ENCODE assay signal across 26 cellular contexts in the genomic region with DNA sequence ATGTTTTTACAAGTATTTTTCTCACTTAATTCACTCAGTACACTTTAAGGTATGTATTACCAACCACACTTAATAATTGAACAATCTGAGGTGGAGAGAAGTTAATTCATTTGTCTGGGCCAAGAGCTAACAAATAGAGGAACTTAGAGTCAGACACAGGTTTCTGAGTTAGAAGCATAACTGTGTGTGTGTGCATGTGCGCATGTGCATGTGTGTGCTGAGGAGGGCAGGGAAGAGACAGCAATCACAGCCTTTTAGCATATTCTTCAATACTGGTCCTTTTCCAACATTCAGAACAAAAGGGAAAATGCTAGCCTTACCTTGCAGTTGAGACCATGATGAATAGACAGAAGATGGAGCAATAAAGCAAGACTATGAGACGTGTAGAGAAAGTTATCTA.
DNase-seq lines count a peak whose midpoint lies in the region; ATAC-seq, FAIRE-seq and TF ChIP-seq lines count a peak whose summit lies in the region.
"Had no signal": no experiment of that assay in that cellular context is flagged by ENCODE, and none has a peak within 500 bp of the region (broad histone marks: within the 10 kb centered on the region; RNA-seq: fewer than 3 reads in every experiment).

No MANE protein-coding gene starts in this region.

- DNase-seq in Kasumi-1 (lab: John Stamatoyannopoulos, UW) (peak; percentile 9 to 16), MV-4-11 (lab: John Stamatoyannopoulos, UW) (peak; percentile 12), K562 (ENCODE audit: extremely low read depth in 1 of 4, low spot score in 3 of 4) (no peak), T-helper 17 cell (no peak), NCI-H146 (lab: John Stamatoyannopoulos, UW) (no peak), T-helper 9 cell (no peak), H9 (no peak)
- DNase-seq: AML-193; Caco-2; Calu3; CD4-positive, alpha-beta T cell; CD8-positive, alpha-beta T cell; DMS153; DMS53; DMS79; DND-41; EL; GDM1 had no signal

- no peaks in the 10 kb centered on the region; a peak in 2 of 5 replicates for H3K9me3 Mint-ChIP-seq in H9
- H3K9me3 Mint-ChIP-seq: CD4-positive, alpha-beta T cell; CD8-positive, alpha-beta T cell had no signal

- no peak overlapping the region for H3K4ac ChIP-seq in H9 (ENCODE audit: low read depth, low read length)

- no peak overlapping the region for H2BK20ac ChIP-seq in H9 (ENCODE audit: low read depth, low read length, poor library complexity, severe bottlenecking)

- H3K27me3 Mint-ChIP-seq in T-helper 17 cell (peaks cover 42% of the 10 kb centered on the region), H9 (ENCODE audit: low read depth) (no peaks in the 10 kb centered on the region; the same call in 1 of the 2 replicates)

- no peak overlapping the region for H3K27ac Mint-ChIP-seq in T-helper 17 cell
- H3K27ac Mint-ChIP-seq in H9: no peak overlapping the region
- H3K27ac Mint-ChIP-seq: B cell; CD4-positive, alpha-beta T cell; CD8-positive, alpha-beta T cell had no signal

- H3K9me3 ChIP-seq in Loucy (ENCODE audit: insufficient read depth, low read depth, low read length): no peaks in the 10 kb centered on the region
- no peaks in the 10 kb centered on the region for H3K9me3 ChIP-seq in K562 (replicated peaks; ENCODE audit: control insufficient read depth, insufficient read depth, low read depth, low read length)
- H3K9me3 ChIP-seq in T-helper 17 cell (ENCODE audit: control insufficient read depth, low read length, poor library complexity, severe bottlenecking): no peaks in the 10 kb centered on the region
- H3K9me3 ChIP-seq in H9 (ENCODE audit: control insufficient read depth, low read depth, low read length): no peaks in the 10 kb centered on the region
- H3K9me3 ChIP-seq: A549; BLaER1 treated with 17β-estradiol and CSF1 and Interleukin-3, amounts not matched to agents 10 nM and 100 nM; Caco-2 had no signal

- H3K79me1 ChIP-seq in H9 (ENCODE audit: insufficient read depth, low read depth, low read length, poor library complexity, severe bottlenecking): no peaks in the 10 kb centered on the region

- H3K4me2 ChIP-seq in Loucy (ENCODE audit: low read depth, low read length, poor library complexity, severe bottlenecking): no peak overlapping the region
- H3K4me2 ChIP-seq in K562 (ENCODE audit: insufficient read depth, low read length): no peak overlapping the region
- H3K4me2 ChIP-seq in H9 (ENCODE audit: insufficient read depth, insufficient read length, low read length): no peak overlapping the region
- H3K4me2 ChIP-seq: A549; BLaER1 treated with 17β-estradiol and CSF1 and Interleukin-3, amounts not matched to agents 10 nM and 100 nM had no signal

- WGBS in K562 (ENCODE audit: insufficient coverage, low coverage, missing lambda C conversion rate): 0% methylated on average over 2 of the region's 2 CpGs
- WGBS in H9 (ENCODE audit: extremely low coverage, insufficient read length, low lambda C conversion rate): no CpG with 5 or more reads among the region's 2 CpGs

- H4K91ac ChIP-seq in H9 (ENCODE audit: insufficient read length, low read depth, low read length): no peak overlapping the region

- no peak overlapping the region for H3K18ac ChIP-seq in H9 (ENCODE audit: insufficient read length, low read depth, low read length)

- H3K4me1 Mint-ChIP-seq in T-helper 17 cell (peaks cover 2% of the 10 kb centered on the region), H9 (no peaks in the 10 kb centered on the region)
- H3K4me1 Mint-ChIP-seq: B cell had no signal

- H2AK5ac ChIP-seq in H9 (ENCODE audit: insufficient read length, low read length): no peak overlapping the region

- 0 out of 2 replicates have a peak overlapping the region, but pooled peaks have one; percentile 20 for H2AFZ ChIP-seq in Loucy (ENCODE audit: low read length)
- H2AFZ ChIP-seq in K562 (ENCODE audit: low read depth, low read length): no peak overlapping the region
- H2AFZ ChIP-seq in H9 (ENCODE audit: low read length): no peak overlapping the region

- TF ChIP-seq EP300 in K562 (IDR thresholded peaks at IDR 0.05; ENCODE audit: low read length): no peak

- H3K27ac ChIP-seq in K562 (ENCODE audit: extremely low read depth, low read depth, low read length) (no peak overlapping the region), H9 (ENCODE audit: insufficient read length, low read depth, low read length) (no peak overlapping the region)
- H3K27ac ChIP-seq: A549; BLaER1 treated with 17β-estradiol and CSF1 and Interleukin-3, amounts not matched to agents 10 nM and 100 nM; C4-2B had no signal

- no peak overlapping the region for H3K56ac ChIP-seq in H9 (ENCODE audit: insufficient read length, low read depth, low read length)

- POLR2A ChIA-PET in K562 (lab: Yijun Ruan, JAX): no interaction called here

- no peak for FAIRE-seq in K562 (lab: Jason Lieb, UNC)
- FAIRE-seq: A549, D721Med, GM12891, GM19239 had no signal

- no peak for TF ChIP-seq POLR2A in K562 (conservative IDR thresholded peaks at IDR 0.05)

- no peaks in the 10 kb centered on the region for H3K79me2 ChIP-seq in Loucy (ENCODE audit: insufficient read depth, low read length)
- H3K79me2 ChIP-seq in K562 (ENCODE audit: control insufficient read depth, insufficient read depth, low read length): no peaks in the 10 kb centered on the region
- no peaks in the 10 kb centered on the region for H3K79me2 ChIP-seq in H9 (ENCODE audit: insufficient read depth, low read length)

- ATAC-seq in K562 (no peak), T-helper 17 cell (no peak)
- ATAC-seq: A549; CD8-positive, alpha-beta T cell had no signal

- no peak overlapping the region for H2BK120ac ChIP-seq in H9 (ENCODE audit: low read depth, low read length, poor library complexity, severe bottlenecking)

- no peak overlapping the region for H4K5ac ChIP-seq in H9 (ENCODE audit: insufficient read length, low read depth, low read length)

- H3F3A ChIP-seq in Loucy (ENCODE audit: low read depth): no peaks in the 10 kb centered on the region

- no peak for TF ChIP-seq RAD21 in K562 (CRISPR knock-in tag; conservative IDR thresholded peaks at IDR 0.05 in 1 of 2, IDR thresholded peaks at IDR 0.05 in 1 of 2)

- in situ Hi-C loops in K562 (cut with MboI): no loop called here

- H3K23ac ChIP-seq in H9 (ENCODE audit: insufficient read length, low read depth, low read length): no peak overlapping the region

- no peak overlapping the region for H2BK15ac ChIP-seq in H9 (ENCODE audit: low read depth, low read length)

- H3K9ac ChIP-seq in Loucy (ENCODE audit: low read depth, low read length, poor library complexity, severe bottlenecking): no peak overlapping the region
- H3K9ac ChIP-seq in K562 (ENCODE audit: insufficient read depth in 1 of 2, low read depth in 2 of 2, low read length in 2 of 2): no peak overlapping the region
- no peak overlapping the region for H3K9ac ChIP-seq in H9 (ENCODE audit: extremely low read depth, insufficient read length, low read length)
- H3K9ac ChIP-seq: BLaER1 treated with 17β-estradiol and CSF1 and Interleukin-3, amounts not matched to agents 10 nM and 100 nM had no signal

- H3K36me3 ChIP-seq in Loucy (ENCODE audit: insufficient read depth, low read length) (no peaks in the 10 kb centered on the region), K562 (ENCODE audit: control insufficient read depth, insufficient read depth, low read length) (no peaks in the 10 kb centered on the region)
- H3K36me3 ChIP-seq: BLaER1 treated with 17β-estradiol and CSF1 and Interleukin-3, amounts not matched to agents 10 nM and 100 nM had no signal

- H3K4me3 ChIP-seq in Loucy (ENCODE audit: low read length, poor library complexity, severe bottlenecking) (no peak overlapping the region), K562 (no peak overlapping the region)
- H3K4me3 ChIP-seq: A549; BLaER1 treated with 17β-estradiol and CSF1 and Interleukin-3, amounts not matched to agents 10 nM and 100 nM had no signal

- H4K8ac ChIP-seq in H9 (replicated peaks; ENCODE audit: insufficient read length, low read depth, low read length): no peak overlapping the region

- no peak overlapping the region for H2BK5ac ChIP-seq in H9 (ENCODE audit: insufficient read length, low read length)

- CTCF ChIA-PET in K562 (lab: Yijun Ruan, JAX; ENCODE audit: low intra/inter-chr PET ratio): no interaction called here

- BruUV-seq in K562 (replicated peaks; lab: Mats Ljungman, UMichigan): no TSS peak

- no peak overlapping the region for H3K4me3 Mint-ChIP-seq in T-helper 17 cell
- H3K4me3 Mint-ChIP-seq in H9: no peak overlapping the region
- H3K4me3 Mint-ChIP-seq: B cell; CD4-positive, alpha-beta T cell; CD8-positive, alpha-beta T cell had no signal

- H3K4me1 ChIP-seq in Loucy (ENCODE audit: insufficient read depth, low read length, poor library complexity, severe bottlenecking) (peaks cover 39% of the 10 kb centered on the region), K562 (replicated peaks in 1 of 2; ENCODE audit: control insufficient read depth in 2 of 2, insufficient read depth in 2 of 2, low read length in 2 of 2) (no peaks in the 10 kb centered on the region), H9 (ENCODE audit: insufficient read depth, low read length) (no peaks in the 10 kb centered on the region)
- H3K4me1 ChIP-seq: A549; BLaER1 treated with 17β-estradiol and CSF1 and Interleukin-3, amounts not matched to agents 10 nM and 100 nM; Caco-2 had no signal

- H3K36me3 Mint-ChIP-seq in T-helper 17 cell (ENCODE audit: low read depth): no peaks in the 10 kb centered on the region
- H3K36me3 Mint-ChIP-seq in H9 (ENCODE audit: insufficient read depth in 1 of 3, low read depth in 3 of 3): no peaks in the 10 kb centered on the region
- H3K36me3 Mint-ChIP-seq: CD8-positive, alpha-beta T cell had no signal

- intact Hi-C loops in K562 (cut with micrococcal nuclease): no loop called here

- H3T11ph ChIP-seq in H9 (ENCODE audit: low read length): no peak overlapping the region

- H3K9me1 ChIP-seq in K562 (ENCODE audit: control insufficient read depth, insufficient read depth, low read length): no peaks in the 10 kb centered on the region

- no peak overlapping the region for H2BK12ac ChIP-seq in H9 (ENCODE audit: insufficient read length, low read depth, low read length)

- no peaks in the 10 kb centered on the region for H3K9me2 ChIP-seq in Loucy (replicated peaks; ENCODE audit: low read depth, low read length)

- H3K27me3 ChIP-seq in Loucy (ENCODE audit: insufficient read depth, low read length, poor library complexity, severe bottlenecking) (no peaks in the 10 kb centered on the region), K562 (ENCODE audit: control insufficient read depth in 2 of 2, insufficient read depth in 2 of 2, low read length in 2 of 2) (no peaks in the 10 kb centered on the region; a peak in 1 of 5 replicates), H9 (ENCODE audit: insufficient read depth, low read length) (no peaks in the 10 kb centered on the region)
- H3K27me3 ChIP-seq: BLaER1 treated with 17β-estradiol and CSF1 and Interleukin-3, amounts not matched to agents 10 nM and 100 nM had no signal

- TF ChIP-seq CTCF in Loucy (conservative IDR thresholded peaks at IDR 0.05; ENCODE audit: low read length) (no peak), K562 (IDR thresholded peaks at IDR 0.05 in 2 of 3, conservative IDR thresholded peaks at IDR 0.05 in 1 of 3; ENCODE audit: insufficient read depth in 2 of 3, low read depth in 1 of 3, low read length in 3 of 3) (no peak), H9 (conservative IDR thresholded peaks at IDR 0.05) (no peak)

- H3K23me2 ChIP-seq in H9 (ENCODE audit: insufficient read length, low read depth, low read length, poor library complexity, severe bottlenecking): no peaks in the 10 kb centered on the region

- H3K14ac ChIP-seq in H9 (ENCODE audit: insufficient read depth, low read length): no peak overlapping the region

- no peaks in the 10 kb centered on the region for H4K20me1 ChIP-seq in Loucy (ENCODE audit: insufficient read depth, low read length, poor library complexity, severe bottlenecking)
- H4K20me1 ChIP-seq in K562 (replicated peaks; ENCODE audit: control insufficient read depth, insufficient read depth, low read length): no peaks in the 10 kb centered on the region
- no peaks in the 10 kb centered on the region for H4K20me1 ChIP-seq in H9 (ENCODE audit: control insufficient read depth, insufficient read depth, insufficient read length)
- H4K20me1 ChIP-seq: BLaER1 treated with 17β-estradiol and CSF1 and Interleukin-3, amounts not matched to agents 10 nM and 100 nM had no signal

Comparison
In these comparisons a context has a peak if more than half of its experiments do, and no peak if none do; other contexts are left out.
1. DNase-seq: peak in Kasumi-1 (2 of 2) and MV-4-11 (single experiment); none in K562 (0 of 4), T-helper 17 cell (0 of 3), NCI-H146 (single experiment), T-helper 9 cell (single experiment) and H9 (single experiment).